ENCODE assay signal across 20 cellular contexts in the genomic region with DNA sequence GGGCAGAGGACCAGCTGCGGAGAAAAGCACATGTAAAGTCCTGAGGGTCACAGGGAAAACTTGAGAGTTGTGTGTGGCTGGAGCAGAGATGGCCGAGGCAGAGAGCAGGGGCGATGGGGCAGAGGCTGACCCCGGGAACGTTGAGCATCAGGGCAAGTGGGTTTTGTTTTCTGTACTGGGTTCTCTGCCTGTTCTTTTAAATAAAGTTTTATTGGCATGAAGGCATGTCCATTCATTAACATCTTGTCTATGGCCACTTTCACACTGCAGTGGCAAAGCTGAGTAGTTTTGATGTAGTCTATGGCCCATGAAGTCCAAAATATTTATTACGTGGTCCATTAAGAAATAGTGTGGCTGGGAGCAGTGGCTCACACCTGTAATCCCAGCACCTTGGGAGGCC.
DNase-seq lines count a peak whose midpoint lies in the region; ATAC-seq and TF ChIP-seq lines count a peak whose summit lies in the region.
"Had no signal": no experiment of that assay in that cellular context is flagged by ENCODE, and none has a peak within 500 bp of the region (broad histone marks: within the 10 kb centered on the region; RNA-seq: fewer than 3 reads in every experiment).

No MANE protein-coding gene starts in this region.

- peak overlapping the region in 3 of 4 donors; percentile 69 to 80 (median 76) for H3K27ac ChIP-seq in gastroesophageal sphincter
- H3K27ac ChIP-seq: neural progenitor cell, SK-N-MC had no signal

- no peaks in the 10 kb centered on the region for H3K27me3 Mint-ChIP-seq in activated naive CD4-positive, alpha-beta T cell treated with anti-CD3 and anti-CD28 coated beads, Interleukin-2, amount 10 ng/mL, durations not matched to agents 7 days and 5 days
- peaks cover 2% of the 10 kb centered on the region for H3K27me3 Mint-ChIP-seq in HFFc6 (ENCODE audit: insufficient read depth)
- H3K27me3 Mint-ChIP-seq in stimulated activated naive B cell treated with anti-CD40 and anti-IgM and Interleukin-4, amounts not matched to agents 10 μg/mL and 1 μg/mL and 100 μg/mL, for 72 hours, result no peaks in the 10 kb centered on the region
- H3K27me3 Mint-ChIP-seq: activated B cell treated with CpG ODN at 0.5 μM for 24 hours had no signal

- H3K4me3 ChIP-seq in gastroesophageal sphincter, result no peak overlapping the region
- H3K4me3 ChIP-seq: neural progenitor cell, SK-N-MC had no signal

- H3K4me3 Mint-ChIP-seq in activated naive CD4-positive, alpha-beta T cell treated with anti-CD3 and anti-CD28 coated beads, Interleukin-2, amount 10 ng/mL, durations not matched to agents 7 days and 5 days, result no peak overlapping the region
- no peak overlapping the region for H3K4me3 Mint-ChIP-seq in HFFc6
- no peak overlapping the region for H3K4me3 Mint-ChIP-seq in stimulated activated naive B cell treated with anti-CD40 and anti-IgM and Interleukin-4, amounts not matched to agents 10 μg/mL and 1 μg/mL and 100 μg/mL, for 72 hours
- H3K4me3 Mint-ChIP-seq: activated B cell treated with CpG ODN at 0.5 μM for 24 hours, neural progenitor cell had no signal

- CTCF ChIA-PET in activated naive CD4-positive, alpha-beta T cell treated with anti-CD3 and anti-CD28 coated beads, Interleukin-2, amount 10 ng/mL, durations not matched to agents 7 days and 5 days (lab: Charles Lee), result no interaction called here

- no peak for ATAC-seq in activated naive CD4-positive, alpha-beta T cell treated with anti-CD3 and anti-CD28 coated beads, Interleukin-2, amount 50 U/mL, for 72 hours
- ATAC-seq in gastroesophageal sphincter, result no peak
- no peak for ATAC-seq in stimulated activated naive B cell treated with anti-CD40 and anti-IgM and Interleukin-4, amounts not matched to agents 10 μg/mL and 1 μg/mL and 100 μg/mL, for 72 hours (replicated peaks)
- no peak for ATAC-seq in sciatic nerve
- no peak for ATAC-seq in GM21576 (IDR thresholded peaks at IDR 0.05; ENCODE audit: unreplicated experiment)

- TF ChIP-seq EP300 in gastroesophageal sphincter (IDR thresholded peaks at IDR 0.05), result no peak

- H3K36me3 ChIP-seq in gastroesophageal sphincter, result peaks cover 0 to 74% of the 10 kb centered on the region in 2 donors
- H3K36me3 ChIP-seq: neural progenitor cell had no signal

- intact Hi-C loops in sciatic nerve (cut with DNase I), result no loop called here

- 89 to 93% methylated on average over 2 to 6 of the region's 6 CpGs for WGBS in gastroesophageal sphincter (ENCODE audit: low coverage in 1 of 2), 2 donors

- H3K4me1 Mint-ChIP-seq in activated naive CD4-positive, alpha-beta T cell treated with anti-CD3 and anti-CD28 coated beads, Interleukin-2, amount 10 ng/mL, durations not matched to agents 7 days and 5 days, result peaks cover 5% of the 10 kb centered on the region
- H3K4me1 Mint-ChIP-seq in HFFc6 (ENCODE audit: low read depth), result peaks cover 33% of the 10 kb centered on the region
- peaks cover 17 to 30% of the 10 kb centered on the region in 2 donors for H3K4me1 Mint-ChIP-seq in stimulated activated naive B cell treated with anti-CD40 and anti-IgM and Interleukin-4, amounts not matched to agents 10 μg/mL and 1 μg/mL and 100 μg/mL, for 72 hours
- H3K4me1 Mint-ChIP-seq: neural progenitor cell had no signal

- TF ChIP-seq CTCF in HFFc6 (IDR thresholded peaks at IDR 0.05) (no peak), gastroesophageal sphincter (IDR thresholded peaks at IDR 0.05) (no peak)

- peaks cover 13 to 41% of the 10 kb centered on the region in 2 donors for H3K36me3 Mint-ChIP-seq in activated naive CD4-positive, alpha-beta T cell treated with anti-CD3 and anti-CD28 coated beads, Interleukin-2, amount 50 U/mL, for 72 hours
- peaks cover 53% of the 10 kb centered on the region for H3K36me3 Mint-ChIP-seq in activated naive CD4-positive, alpha-beta T cell treated with anti-CD3 and anti-CD28 coated beads, Interleukin-2, amount 10 ng/mL, durations not matched to agents 7 days and 5 days
- peaks cover 59% of the 10 kb centered on the region for H3K36me3 Mint-ChIP-seq in HFFc6 (ENCODE audit: low read depth)
- peaks cover 54 to 81% of the 10 kb centered on the region in 2 donors for H3K36me3 Mint-ChIP-seq in stimulated activated naive B cell treated with anti-CD40 and anti-IgM and Interleukin-4, amounts not matched to agents 10 μg/mL and 1 μg/mL and 100 μg/mL, for 72 hours

- H3K9me3 Mint-ChIP-seq in activated naive CD4-positive, alpha-beta T cell treated with anti-CD3 and anti-CD28 coated beads, Interleukin-2, amount 50 U/mL, for 72 hours, result no peaks in the 10 kb centered on the region
- no peaks in the 10 kb centered on the region for H3K9me3 Mint-ChIP-seq in activated naive CD4-positive, alpha-beta T cell treated with anti-CD3 and anti-CD28 coated beads, Interleukin-2, amount 10 ng/mL, durations not matched to agents 7 days and 5 days
- no peaks in the 10 kb centered on the region for H3K9me3 Mint-ChIP-seq in HFFc6
- H3K9me3 Mint-ChIP-seq in stimulated activated naive B cell treated with anti-CD40 and anti-IgM and Interleukin-4, amounts not matched to agents 10 μg/mL and 1 μg/mL and 100 μg/mL, for 72 hours, result no peaks in the 10 kb centered on the region
- H3K9me3 Mint-ChIP-seq: activated B cell treated with CpG ODN at 0.5 μM for 24 hours, neural progenitor cell had no signal

- H3K4me1 ChIP-seq in gastroesophageal sphincter, result peaks cover 4 to 82% (median 7%) of the 10 kb centered on the region in 3 donors
- H3K4me1 ChIP-seq: neural progenitor cell had no signal

- H3K27me3 ChIP-seq in gastroesophageal sphincter, result no peaks in the 10 kb centered on the region
- H3K27me3 ChIP-seq: neural progenitor cell had no signal

- no peaks in the 10 kb centered on the region for H3K9me3 ChIP-seq in gastroesophageal sphincter

- no peak for TF ChIP-seq POLR2A in gastroesophageal sphincter (IDR thresholded peaks at IDR 0.05)

- no peak for DNase-seq in activated naive CD4-positive, alpha-beta T cell treated with anti-CD3 and anti-CD28 coated beads, Interleukin-2, amount 50 U/mL, for 72 hours (ENCODE audit: low spot score in 2 of 2)
- DNase-seq in activated naive CD4-positive, alpha-beta T cell treated with anti-CD3 and anti-CD28 coated beads, Interleukin-2, amount 10 ng/mL, durations not matched to agents 7 days and 5 days, result no peak
- DNase-seq in HFFc6 (no peak), NCI-H1417 (lab: John Stamatoyannopoulos, UW) (no peak), sciatic nerve (ENCODE audit: low spot score) (no peak)
- no peak for DNase-seq in stimulated activated naive B cell treated with anti-CD40 and anti-IgM and Interleukin-4, amounts not matched to agents 10 μg/mL and 1 μg/mL and 100 μg/mL, for 72 hours
- DNase-seq: activated B cell treated with CpG ODN at 0.5 μM for 24 hours; activated CD8-positive, alpha-beta memory T cell treated with anti-CD3 and anti-CD28 coated beads for 24 hours; activated naive CD4-positive, alpha-beta T cell treated with anti-CD3 and anti-CD28 coated beads, Interleukin-2, amount 50 U/mL, for 16 hours; activated T-cell treated with anti-CD3 and anti-CD28 coated beads, Interleukin-2, amount 50 U/mL, for 48 hours; caudate nucleus; NCI-H1092 treated with DMSO at 0.1 percent for 48 hours; NCI-H2029 treated with DMSO at 0.1 percent for 48 hours; NCI-H226; NCI-H748 treated with DMSO at 0.1 percent for 48 hours; stimulated activated CD8-positive, alpha-beta memory T cell treated with anti-CD3 and anti-CD28 coated beads, Interleukin-4, amount 100 ng/mL, for 48 hours had no signal

- peak overlapping the region; percentile 52 to 73 for H3K27ac Mint-ChIP-seq in activated naive CD4-positive, alpha-beta T cell treated with anti-CD3 and anti-CD28 coated beads, Interleukin-2, amount 50 U/mL, for 72 hours
- H3K27ac Mint-ChIP-seq in activated naive CD4-positive, alpha-beta T cell treated with anti-CD3 and anti-CD28 coated beads, Interleukin-2, amount 10 ng/mL, durations not matched to agents 7 days and 5 days, result no peak overlapping the region
- peak overlapping the region; percentile 55 for H3K27ac Mint-ChIP-seq in HFFc6
- peak overlapping the region; percentile 77 for H3K27ac Mint-ChIP-seq in stimulated activated naive B cell treated with anti-CD40 and anti-IgM and Interleukin-4, amounts not matched to agents 10 μg/mL and 1 μg/mL and 100 μg/mL, for 72 hours
- H3K27ac Mint-ChIP-seq: activated B cell treated with CpG ODN at 0.5 μM for 24 hours, neural progenitor cell had no signal
